In genomic region chr7:67542916-67543315, GRCh38 we compare ENCODE assay signal across 33 cellular contexts.
"Had no signal": no experiment of that assay in that cellular context is flagged by ENCODE, and none has a peak within 500 bp of the region (broad histone marks: within the 10 kb centered on the region; RNA-seq: fewer than 3 reads in every experiment).

No MANE protein-coding gene starts in this region.

- ATAC-seq: activated naive CD4-positive, alpha-beta T cell treated with anti-CD3 and anti-CD28 coated beads, Interleukin-2, amount 50 U/mL, for 72 hours; activated naive CD8-positive, alpha-beta T cell treated with anti-CD3 and anti-CD28 coated beads, Interleukin-2, amount 50 U/mL, for 24 hours; activated T-cell treated with anti-CD3 and anti-CD28 coated beads, Interleukin-2, amount 50 U/mL, for 4 hours; activated T-cell treated with anti-CD3 and anti-CD28 coated beads, Interleukin-2, amount 50 U/mL, for 72 hours; activated T-helper 17 cell treated with anti-CD3 and anti-CD28 coated beads, Interleukin-2, amount 50 U/mL, for 72 hours; body of pancreas had no signal

- H3K27me3 ChIP-seq: adrenal gland, ascending aorta, body of pancreas, brain microvascular endothelial cell, breast epithelium, cardiac muscle cell had no signal

- DNase-seq: activated effector memory CD4-positive, alpha-beta T cell treated with anti-CD3 and anti-CD28 coated beads, Interleukin-2, amount 50 U/mL, for 16 hours; activated effector memory CD4-positive, alpha-beta T cell treated with Interleukin-2 at 50 U/mL for 16 hours; activated gamma-delta T cell; activated gamma-delta T cell treated with Interleukin-2 at 50 U/mL for 16 hours; activated naive CD4-positive, alpha-beta T cell; activated naive CD4-positive, alpha-beta T cell treated with anti-CD3 and anti-CD28 coated beads for 36 hours; activated naive CD4-positive, alpha-beta T cell treated with anti-CD3 and anti-CD28 coated beads, Interleukin-2, amount 10 ng/mL, durations not matched to agents 7 days and 5 days; activated naive CD4-positive, alpha-beta T cell treated with anti-CD3 and anti-CD28 coated beads, Interleukin-2, amount 50 U/mL, for 16 hours; activated naive CD4-positive, alpha-beta T cell treated with Interleukin-2 at 50 U/mL for 16 hours; activated naive CD8-positive, alpha-beta T cell treated with anti-CD3 and anti-CD28 coated beads for 36 hours; activated naive CD8-positive, alpha-beta T cell treated with anti-CD3 and anti-CD28 coated beads, Interleukin-2, amount 10 ng/mL, durations not matched to agents 7 days and 5 days; activated naive CD8-positive, alpha-beta T cell treated with anti-CD3 and anti-CD28 coated beads, Interleukin-2, amount 50 U/mL, for 24 hours; activated T-cell treated with anti-CD3 and anti-CD28 coated beads, Interleukin-2, amount 50 U/mL, for 24 hours; activated T-cell treated with anti-CD3 and anti-CD28 coated beads, Interleukin-2, amount 50 U/mL, for 4 hours; activated T-cell treated with anti-CD3 and anti-CD28 coated beads, Interleukin-2, amount 50 U/mL, for 48 hours; activated T-cell treated with anti-CD3 and anti-CD28 coated beads, Interleukin-2, amount 50 U/mL, for 72 hours; adrenal gland; amniotic stem cell; amygdala; anterior cingulate cortex; aorta; body of pancreas; brain microvascular endothelial cell; caudate nucleus; central memory CD4-positive, alpha-beta T cell; cerebellar nuclear complex had no signal

- FAIRE-seq: astrocyte, bronchial epithelial cell had no signal

- H3K36me3 ChIP-seq: adrenal gland, ascending aorta, brain microvascular endothelial cell, breast epithelium, cardiac muscle cell had no signal

- H3K4me3 ChIP-seq: adrenal gland, ascending aorta, body of pancreas, breast epithelium, cardiac muscle cell had no signal

- H3K4me1 ChIP-seq: adrenal gland, ascending aorta, body of pancreas, breast epithelium had no signal

- H3K27ac ChIP-seq: adrenal gland, ascending aorta, body of pancreas, brain microvascular endothelial cell, breast epithelium, cardiac muscle cell had no signal

- H3K9me3 ChIP-seq: adrenal gland, ascending aorta, body of pancreas, breast epithelium had no signal
